18 cellular contexts compared by ENCODE assay signal in the genomic region with DNA sequence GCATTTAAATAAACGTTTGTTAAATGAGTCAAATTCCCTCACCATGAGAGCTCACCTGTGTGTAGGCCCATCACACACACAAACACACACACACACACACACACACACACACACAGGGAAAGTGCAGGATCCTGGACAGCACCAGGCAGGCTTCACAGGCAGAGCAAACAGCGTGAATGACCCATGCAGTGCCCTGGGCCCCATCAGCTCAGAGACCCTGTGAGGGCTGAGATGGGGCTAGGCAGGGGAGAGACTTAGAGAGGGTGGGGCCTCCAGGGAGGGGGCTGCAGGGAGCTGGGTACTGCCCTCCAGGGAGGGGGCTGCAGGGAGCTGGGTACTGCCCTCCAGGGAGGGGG. TPM values are rescaled to one million over a fixed set of nuclear protein-coding genes. Genes with fewer than 3 reads are reported as not detected.
"Had no signal": no experiment of that assay in that cellular context is flagged by ENCODE, and none has a peak within 500 bp of the region (broad histone marks: within the 10 kb centered on the region; RNA-seq: fewer than 3 reads in every experiment).

No MANE protein-coding gene starts in this region.

- H3K36me3 Mint-ChIP-seq: activated naive CD8-positive, alpha-beta T cell; immature natural killer cell had no signal

- H3K4me1 ChIP-seq: upper lobe of right lung had no signal

- DNase-seq: activated T-cell treated with anti-CD3 and anti-CD28 coated beads, Interleukin-2, amount 50 U/mL, for 1 hour; brain microvascular endothelial cell; effector memory CD8-positive, alpha-beta T cell; immature natural killer cell; left cardiac atrium; midbrain; small intestine; stimulated activated CD4-positive, alpha-beta T cell treated with anti-CD3 and anti-CD28 coated beads, Interleukin-4, amount 100 ng/mL, for 24 hours; stimulated activated naive CD4-positive, alpha-beta T cell; upper lobe of right lung had no signal

- H3K9me3 ChIP-seq: neutrophil, upper lobe of right lung had no signal

- H3K9me3 Mint-ChIP-seq: activated T-helper 2 cell treated with anti-CD3 and anti-CD28 coated beads, Interferon-gamma antibody, Interleukin-2, Interleukin-4, amounts not matched to agents 10 μg/mL and 5 μg/mL and 100 μg/mL, durations not matched to agents 14 hours and 24 hours and 36 hours; effector memory CD8-positive, alpha-beta T cell had no signal

- H3K4me3 ChIP-seq: lung, SK-N-MC, upper lobe of right lung had no signal

- H3K27ac ChIP-seq: brain microvascular endothelial cell, neutrophil, SK-N-MC, upper lobe of right lung had no signal

- H3K4me1 Mint-ChIP-seq: immature natural killer cell had no signal

- H3K4me3 Mint-ChIP-seq: activated naive CD8-positive, alpha-beta T cell; effector memory CD8-positive, alpha-beta T cell; immature natural killer cell had no signal

- H3K36me3 ChIP-seq: brain microvascular endothelial cell, neutrophil, upper lobe of right lung had no signal

- H3K27ac Mint-ChIP-seq: activated naive CD8-positive, alpha-beta T cell; activated T-helper 2 cell treated with anti-CD3 and anti-CD28 coated beads, Interferon-gamma antibody, Interleukin-2, Interleukin-4, amounts not matched to agents 10 μg/mL and 5 μg/mL and 100 μg/mL, durations not matched to agents 14 hours and 24 hours and 36 hours; effector memory CD8-positive, alpha-beta T cell; immature natural killer cell had no signal

- H3K27me3 ChIP-seq: brain microvascular endothelial cell had no signal

- ATAC-seq: effector memory CD8-positive, alpha-beta T cell; left cardiac atrium; upper lobe of right lung had no signal

RNA-seq across cellular contexts. Expression of gene CEACAM5, which starts 8.5 kb away (rescaled TPM):
- total RNA-seq: activated T-helper 2 cell treated with anti-CD3 and anti-CD28 coated beads, Interferon-gamma antibody, Interleukin-2, Interleukin-4, amounts not matched to agents 10 μg/mL and 5 μg/mL and 100 μg/mL, durations not matched to agents 14 hours and 24 hours and 36 hours; epithelial cell of proximal tubule; frontal cortex; left cardiac atrium had no signal
- polyA plus RNA-seq: immature natural killer cell had no signal

RNA-seq across cellular contexts. Expression of gene CEACAM7, which starts 11.9 kb away (rescaled TPM):
- total RNA-seq: activated T-helper 2 cell treated with anti-CD3 and anti-CD28 coated beads, Interferon-gamma antibody, Interleukin-2, Interleukin-4, amounts not matched to agents 10 μg/mL and 5 μg/mL and 100 μg/mL, durations not matched to agents 14 hours and 24 hours and 36 hours; epithelial cell of proximal tubule; frontal cortex; left cardiac atrium; temporal lobe; upper lobe of right lung had no signal
- polyA plus RNA-seq: immature natural killer cell had no signal

RNA-seq across cellular contexts. Expression of gene CEACAM6, which starts 55.4 kb away (rescaled TPM):
- total RNA-seq: activated T-helper 2 cell treated with anti-CD3 and anti-CD28 coated beads, Interferon-gamma antibody, Interleukin-2, Interleukin-4, amounts not matched to agents 10 μg/mL and 5 μg/mL and 100 μg/mL, durations not matched to agents 14 hours and 24 hours and 36 hours; frontal cortex had no signal
- polyA plus RNA-seq: immature natural killer cell had no signal
